1 cellular context compared by ENCODE assay signal in genomic region chr2:229090231-229090630, GRCh38.
TF ChIP-seq lines count a peak whose summit lies in the region.

No MANE protein-coding gene starts in this region.

TF ChIP-seq in IMR-90, 13 proteins besides CTCF, POLR2A, EP300 and RAD21 (continued from another document):
- no peak for TF ChIP-seq NFE2L2 (IDR thresholded peaks at IDR 0.05; ENCODE audit: low read depth, low read length)
- no peak for TF ChIP-seq MAZ (IDR thresholded peaks at IDR 0.05; ENCODE audit: borderline replicate concordance, low read depth, low read length)
